ENCODE assay signal across 20 cellular contexts in the genomic region with DNA sequence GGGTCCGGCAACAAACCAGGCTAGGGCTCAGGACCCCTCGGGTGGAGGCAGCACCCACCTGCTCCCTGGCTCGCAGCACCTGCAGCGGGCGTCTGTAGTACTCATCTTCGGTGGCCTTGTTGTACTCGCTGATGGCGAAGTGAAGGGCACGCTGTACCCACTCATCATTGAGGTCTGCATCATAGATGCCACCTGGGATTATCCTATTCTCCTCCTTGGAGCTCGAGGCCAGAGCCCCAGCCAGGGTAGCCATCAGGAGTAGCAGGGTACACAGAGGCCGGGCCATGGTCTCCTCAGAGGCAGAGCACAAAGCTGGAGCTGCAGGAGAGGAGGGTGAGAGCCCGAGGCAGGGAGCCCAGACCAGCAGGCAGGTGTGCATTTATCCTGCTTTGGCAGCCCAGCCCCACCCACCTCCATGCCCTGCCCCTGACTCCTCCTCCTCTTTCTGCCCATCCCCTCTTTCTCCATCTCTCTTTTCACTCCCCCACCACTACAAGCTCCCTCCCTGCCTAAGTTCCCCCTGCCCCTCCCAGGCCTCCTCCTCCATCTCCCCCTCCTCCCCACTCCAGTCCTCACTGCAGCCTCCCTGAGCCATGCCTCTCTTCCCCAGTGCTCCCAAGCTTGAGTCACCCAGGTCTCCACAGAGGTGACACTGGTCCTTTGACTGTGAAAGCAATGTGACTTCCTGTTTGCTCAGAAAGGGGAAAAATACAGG. TPM values are rescaled to one million over a fixed set of nuclear protein-coding genes. Genes with fewer than 3 reads are reported as not detected.
"Had no signal": no experiment of that assay in that cellular context is flagged by ENCODE, and none has a peak within 500 bp of the region (broad histone marks: within the 10 kb centered on the region; RNA-seq: fewer than 3 reads in every experiment).

A gene with protein sequence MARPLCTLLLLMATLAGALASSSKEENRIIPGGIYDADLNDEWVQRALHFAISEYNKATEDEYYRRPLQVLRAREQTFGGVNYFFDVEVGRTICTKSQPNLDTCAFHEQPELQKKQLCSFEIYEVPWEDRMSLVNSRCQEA (minus strand): TSS at position 355 of the 715 bp plus-strand sequence. CDS start 69 bp downstream, at position 286.

RNA-seq across cellular contexts. Expression of the gene that starts here (rescaled TPM):
- total RNA-seq: dorsolateral prefrontal cortex; esophagus squamous epithelium; heart right ventricle; kidney epithelial cell; left cardiac atrium; left lung; lower leg skin; lung microvascular endothelial cell; mesothelial cell of epicardium; mucosa of descending colon; natural killer cell treated with Interleukin-12 subunit alpha and Interleukin-12 subunit beta and Interleukin-15 and Interleukin-18, amount 100 ng/mL, for 72 hours; neural crest cell; osteoblast; right cardiac atrium; sigmoid colon; skeletal muscle tissue; stomach; subcutaneous adipose tissue; temporal lobe; ureter had no signal
- polyA plus RNA-seq: heart right ventricle, right cardiac atrium, sigmoid colon, stomach had no signal
